8 cellular contexts compared by ENCODE assay signal in genomic region chr12:44000309-44000952, GRCh38.
DNase-seq lines count a peak whose midpoint lies in the region; ATAC-seq and TF ChIP-seq lines count a peak whose summit lies in the region.

No MANE protein-coding gene starts in this region.

- no peaks in the 10 kb centered on the region for H3K36me3 ChIP-seq in cardiac muscle cell

- DNase-seq in D341Med (ENCODE audit: low spot score): peak; percentile 74
- peak; percentile 37 to 83 (median 76) for DNase-seq in NCI-H1417 (lab: John Stamatoyannopoulos, UW)
- DNase-seq in activated CD4-positive, alpha-beta T cell treated with anti-CD3 and anti-CD28 coated beads, Interleukin-2, amount 10 ng/mL, durations not matched to agents 24 days and 14 days: peak; percentile 72
- peak; percentile 58 to 74 for DNase-seq in cardiac muscle cell (ENCODE audit: low read depth in 1 of 2, low spot score in 1 of 2)
- peak; percentile 20 for DNase-seq in superior temporal gyrus (ENCODE audit: extremely low spot score)
- no peak for DNase-seq in posterior vena cava (ENCODE audit: low spot score)

- H3K9me3 ChIP-seq in cardiac muscle cell (ENCODE audit: low read depth): no peaks in the 10 kb centered on the region

- no peaks in the 10 kb centered on the region for H3K9me3 Mint-ChIP-seq in activated CD4-positive, alpha-beta T cell treated with anti-CD3 and anti-CD28 coated beads, Interleukin-2, amount 10 ng/mL, durations not matched to agents 24 days and 14 days

- no peak overlapping the region for H3K4me3 ChIP-seq in cardiac muscle cell

- H3K27me3 Mint-ChIP-seq in activated CD4-positive, alpha-beta T cell treated with anti-CD3 and anti-CD28 coated beads, Interleukin-2, amount 10 ng/mL, durations not matched to agents 24 days and 14 days: no peaks in the 10 kb centered on the region

- peak; percentile 94 for ATAC-seq in GM18870 (IDR thresholded peaks at IDR 0.05; ENCODE audit: unreplicated experiment)
- peak; percentile 84 for ATAC-seq in HG02970 (IDR thresholded peaks at IDR 0.05; ENCODE audit: low FRiP score, unreplicated experiment)

- intact Hi-C loops in activated CD4-positive, alpha-beta T cell treated with anti-CD3 and anti-CD28 coated beads, Interleukin-2, amount 10 ng/mL, durations not matched to agents 24 days and 14 days (cut with micrococcal nuclease): no loop called here
- intact Hi-C loops in posterior vena cava (cut with DNase I): loop anchor here in 1 of 2 donors (10.0 kb wide), 1 partner anchor 924 kb away; no protein-coding TSS in a partner anchor

- no peaks in the 10 kb centered on the region for H3K4me1 Mint-ChIP-seq in activated CD4-positive, alpha-beta T cell treated with anti-CD3 and anti-CD28 coated beads, Interleukin-2, amount 10 ng/mL, durations not matched to agents 24 days and 14 days

- no peaks in the 10 kb centered on the region for H3K4me1 ChIP-seq in cardiac muscle cell (ENCODE audit: low read depth)

- H3K36me3 Mint-ChIP-seq in activated CD4-positive, alpha-beta T cell treated with anti-CD3 and anti-CD28 coated beads, Interleukin-2, amount 10 ng/mL, durations not matched to agents 24 days and 14 days (ENCODE audit: low read depth): no peaks in the 10 kb centered on the region

- no peak overlapping the region for H3K4me3 Mint-ChIP-seq in activated CD4-positive, alpha-beta T cell treated with anti-CD3 and anti-CD28 coated beads, Interleukin-2, amount 10 ng/mL, durations not matched to agents 24 days and 14 days

- TF ChIP-seq CTCF in cardiac muscle cell (IDR thresholded peaks at IDR 0.05; ENCODE audit: low read depth, low read length): peak; percentile 71

- no peak overlapping the region for H3K27ac Mint-ChIP-seq in activated CD4-positive, alpha-beta T cell treated with anti-CD3 and anti-CD28 coated beads, Interleukin-2, amount 10 ng/mL, durations not matched to agents 24 days and 14 days

- H3K27me3 ChIP-seq in cardiac muscle cell: no peaks in the 10 kb centered on the region

- no peak overlapping the region for H3K27ac ChIP-seq in cardiac muscle cell
